ENCODE assay signal across 8 cellular contexts in the genomic region with DNA sequence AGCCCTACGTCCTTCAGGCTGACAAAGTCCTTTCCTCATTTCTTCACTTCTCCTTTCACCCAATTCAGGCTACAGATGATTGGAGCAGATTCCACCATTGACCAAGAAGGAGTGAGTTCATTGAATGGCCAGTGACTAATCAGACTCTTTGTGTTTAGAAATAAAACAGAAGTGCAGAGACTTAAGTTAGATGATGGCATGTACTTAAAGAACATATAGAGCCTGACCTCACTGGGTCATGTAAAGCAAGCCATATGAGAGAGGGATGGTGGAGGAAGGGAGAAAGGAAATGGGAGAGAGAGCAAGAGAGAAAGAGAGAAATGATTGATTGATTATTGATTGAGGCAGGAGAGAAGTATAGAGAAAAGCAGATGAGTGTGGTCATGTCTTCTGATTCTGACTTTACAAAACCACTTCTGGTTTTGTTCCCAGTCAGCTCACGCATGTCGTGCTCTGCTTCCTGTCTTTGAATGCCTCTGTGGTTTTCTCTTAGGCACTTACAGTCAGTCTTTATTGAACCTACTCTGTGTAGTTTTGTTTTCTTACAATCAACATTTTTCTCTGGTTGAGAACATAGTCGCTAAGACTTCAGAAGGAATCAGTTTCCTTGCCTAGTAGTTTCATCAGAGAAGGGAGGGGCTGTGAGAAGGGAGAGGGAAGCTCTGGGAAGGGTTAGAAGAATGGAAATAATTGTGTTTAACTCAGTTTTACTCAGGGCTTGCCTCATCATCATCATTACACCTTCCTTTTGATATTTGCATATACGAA.
DNase-seq lines count a peak whose midpoint lies in the region; ATAC-seq and TF ChIP-seq lines count a peak whose summit lies in the region.

No MANE protein-coding gene starts in this region.

- TF ChIP-seq POLR2A in body of pancreas (IDR thresholded peaks at IDR 0.05) (no peak), vagina (IDR thresholded peaks at IDR 0.05) (no peak)

- H3K4me1 ChIP-seq in body of pancreas = peaks cover 7% of the 10 kb centered on the region
- H3K4me1 ChIP-seq in vagina = peaks cover 25% of the 10 kb centered on the region

- in situ Hi-C loops in SK-MEL-5 (cut with HindIII; ENCODE audit: low pct_unique_long_range_greater_than_20kb, low sequenced_read_pairs) (no loop called here), G401 (cut with HindIII; ENCODE audit: low sequenced_read_pairs) (no loop called here)

- H3K27ac ChIP-seq in body of pancreas (peak overlapping the region in 3 of 4 donors; percentile 15 to 74 (median 16)), vagina (peak overlapping the region; percentile 66)

- no peak overlapping the region for H3K4me3 ChIP-seq in body of pancreas
- H3K4me3 ChIP-seq in vagina = no peak overlapping the region

- ATAC-seq in GM18511 (IDR thresholded peaks at IDR 0.05; ENCODE audit: unreplicated experiment) (peak; percentile 98), HG02870 (IDR thresholded peaks at IDR 0.05; ENCODE audit: unreplicated experiment) (peak; percentile 99), body of pancreas (peak; percentile 41)

- DNase-seq in SK-MEL-5 (ENCODE audit: low read depth, low spot score) (peak; percentile 93), body of pancreas (peak in 1 of 4 donors; percentile 50), midbrain (lab: John Stamatoyannopoulos, UW) (peak; percentile 13), vagina (ENCODE audit: extremely low spot score in 2 of 2) (no peak), G401 (ENCODE audit: low spot score) (no peak), hippocampal formation (lab: John Stamatoyannopoulos, UW) (no peak)

- WGBS in body of pancreas, 2 donors = 62 to 75% methylated on average over 5 of the region's 5 CpGs

- no peaks in the 10 kb centered on the region for H3K27me3 ChIP-seq in body of pancreas
- H3K27me3 ChIP-seq in vagina = no peaks in the 10 kb centered on the region

- TF ChIP-seq CTCF in body of pancreas (IDR thresholded peaks at IDR 0.05) (no peak), vagina (IDR thresholded peaks at IDR 0.05) (no peak)

- intact Hi-C loops in body of pancreas (cut with DNase I) = no loop called here
- intact Hi-C loops in vagina (cut with DNase I) = no loop called here

- H3K9me3 ChIP-seq in body of pancreas (no peaks in the 10 kb centered on the region), vagina (no peaks in the 10 kb centered on the region)

- H3K36me3 ChIP-seq in body of pancreas (replicated peaks in 1 of 2; ENCODE audit: insufficient read depth in 1 of 2, low read depth in 2 of 2) = no peaks in the 10 kb centered on the region
- no peaks in the 10 kb centered on the region for H3K36me3 ChIP-seq in vagina

Comparison
In these comparisons a context has a peak if more than half of its experiments do, and no peak if none do; other contexts are left out.
1. ATAC-seq: peak in every context shown above with its lines; median percentile 99 in HG02870; 98 in GM18511; 41 in body of pancreas.
2. DNase-seq: peak in SK-MEL-5 (single experiment) and midbrain (single experiment); none in vagina (0 of 2), G401 (single experiment) and hippocampal formation (0 of 2).